In the genomic region with DNA sequence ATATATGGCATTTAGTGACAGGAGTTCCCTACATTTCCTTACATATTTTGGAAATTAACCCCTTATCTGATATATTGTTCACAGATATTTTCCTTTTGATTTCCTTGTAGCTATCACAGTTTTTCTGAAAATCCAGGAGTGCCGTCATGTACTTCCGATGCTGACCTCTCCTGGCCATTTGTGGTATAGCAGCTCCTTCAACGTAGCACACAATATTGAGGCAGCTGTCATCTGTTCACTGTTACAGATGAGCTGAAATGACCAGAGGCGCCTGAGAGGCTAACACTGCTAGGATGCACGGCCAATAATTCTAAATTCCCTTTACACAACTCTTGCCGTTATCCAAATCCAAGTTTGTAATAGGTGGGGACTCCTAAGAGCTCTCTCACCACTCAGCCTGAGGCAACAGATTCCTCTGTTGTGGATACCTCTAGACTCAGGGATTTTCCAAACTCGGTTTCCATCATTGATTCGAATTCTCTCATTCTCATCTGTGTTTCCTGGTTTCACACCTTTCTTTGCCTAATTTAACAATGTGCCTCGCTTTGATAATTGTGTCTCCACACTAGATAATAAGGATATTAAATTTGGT, we compare ENCODE assay signal across 1 cellular context.
TF ChIP-seq lines count a peak whose summit lies in the region.

No MANE protein-coding gene starts in this region.

TF ChIP-seq in Ishikawa, 13 proteins besides CTCF, POLR2A, EP300 and RAD21 (continued from another document):
- TF ChIP-seq, protein P1, sequence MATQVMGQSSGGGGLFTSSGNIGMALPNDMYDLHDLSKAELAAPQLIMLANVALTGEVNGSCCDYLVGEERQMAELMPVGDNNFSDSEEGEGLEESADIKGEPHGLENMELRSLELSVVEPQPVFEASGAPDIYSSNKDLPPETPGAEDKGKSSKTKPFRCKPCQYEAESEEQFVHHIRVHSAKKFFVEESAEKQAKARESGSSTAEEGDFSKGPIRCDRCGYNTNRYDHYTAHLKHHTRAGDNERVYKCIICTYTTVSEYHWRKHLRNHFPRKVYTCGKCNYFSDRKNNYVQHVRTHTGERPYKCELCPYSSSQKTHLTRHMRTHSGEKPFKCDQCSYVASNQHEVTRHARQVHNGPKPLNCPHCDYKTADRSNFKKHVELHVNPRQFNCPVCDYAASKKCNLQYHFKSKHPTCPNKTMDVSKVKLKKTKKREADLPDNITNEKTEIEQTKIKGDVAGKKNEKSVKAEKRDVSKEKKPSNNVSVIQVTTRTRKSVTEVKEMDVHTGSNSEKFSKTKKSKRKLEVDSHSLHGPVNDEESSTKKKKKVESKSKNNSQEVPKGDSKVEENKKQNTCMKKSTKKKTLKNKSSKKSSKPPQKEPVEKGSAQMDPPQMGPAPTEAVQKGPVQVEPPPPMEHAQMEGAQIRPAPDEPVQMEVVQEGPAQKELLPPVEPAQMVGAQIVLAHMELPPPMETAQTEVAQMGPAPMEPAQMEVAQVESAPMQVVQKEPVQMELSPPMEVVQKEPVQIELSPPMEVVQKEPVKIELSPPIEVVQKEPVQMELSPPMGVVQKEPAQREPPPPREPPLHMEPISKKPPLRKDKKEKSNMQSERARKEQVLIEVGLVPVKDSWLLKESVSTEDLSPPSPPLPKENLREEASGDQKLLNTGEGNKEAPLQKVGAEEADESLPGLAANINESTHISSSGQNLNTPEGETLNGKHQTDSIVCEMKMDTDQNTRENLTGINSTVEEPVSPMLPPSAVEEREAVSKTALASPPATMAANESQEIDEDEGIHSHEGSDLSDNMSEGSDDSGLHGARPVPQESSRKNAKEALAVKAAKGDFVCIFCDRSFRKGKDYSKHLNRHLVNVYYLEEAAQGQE (IDR thresholded peaks at IDR 0.05; ENCODE audit: low read depth), result no peak
- no peak for TF ChIP-seq NFIC (IDR thresholded peaks at IDR 0.05)
- TF ChIP-seq, protein P2, sequence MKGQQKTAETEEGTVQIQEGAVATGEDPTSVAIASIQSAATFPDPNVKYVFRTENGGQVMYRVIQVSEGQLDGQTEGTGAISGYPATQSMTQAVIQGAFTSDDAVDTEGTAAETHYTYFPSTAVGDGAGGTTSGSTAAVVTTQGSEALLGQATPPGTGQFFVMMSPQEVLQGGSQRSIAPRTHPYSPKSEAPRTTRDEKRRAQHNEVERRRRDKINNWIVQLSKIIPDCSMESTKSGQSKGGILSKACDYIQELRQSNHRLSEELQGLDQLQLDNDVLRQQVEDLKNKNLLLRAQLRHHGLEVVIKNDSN (IDR thresholded peaks at IDR 0.05), result no peak
